ENCODE assay signal across 24 cellular contexts in genomic region chr3:47273564-47273963, GRCh38. TPM values are rescaled to one million over a fixed set of nuclear protein-coding genes. Genes with fewer than 3 reads are reported as not detected.
"Had no signal": no experiment of that assay in that cellular context is flagged by ENCODE, and none has a peak within 500 bp of the region (broad histone marks: within the 10 kb centered on the region; RNA-seq: fewer than 3 reads in every experiment).

No MANE protein-coding gene starts in this region.

- H3K36me3 Mint-ChIP-seq: activated naive CD4-positive, alpha-beta T cell treated with anti-CD3 and anti-CD28 coated beads, Interleukin-2, amount 50 U/mL, for 24 hours; mesothelial cell of epicardium had no signal

- H3K4me1 ChIP-seq: ascending aorta, esophagus muscularis mucosa, prostate gland, tibial artery had no signal

- DNase-seq: activated CD4-positive, alpha-beta T cell treated with anti-CD3 and anti-CD28 coated beads, Interleukin-2, amount 10 ng/mL, durations not matched to agents 7 days and 5 days; activated CD8-positive, alpha-beta memory T cell treated with anti-CD3 and anti-CD28 coated beads, Interleukin-2, amount 50 U/mL, for 48 hours; activated CD8-positive, alpha-beta T cell treated with anti-CD3 and anti-CD28 coated beads, Interleukin-2, amount 10 ng/mL, durations not matched to agents 7 days and 5 days; activated gamma-delta T cell; activated T-cell treated with anti-CD3 and anti-CD28 coated beads, Interleukin-2, amount 50 U/mL, for 48 hours; cerebellar nuclear complex; effector CD4-positive, alpha-beta T cell; glutamatergic neuron; hippocampal formation; nephron progenitor cell; right cardiac atrium; stimulated activated naive CD8-positive, alpha-beta T cell treated with anti-CD3 and anti-CD28 coated beads, Interleukin-15, Interleukin-2, amounts not matched to agents 100 U/mL and 50 U/mL, for 24 hours; substantia nigra; T-helper 1 cell; T-helper 9 cell; tibial artery had no signal

- H3K27ac Mint-ChIP-seq: activated CD4-positive, alpha-beta T cell treated with anti-CD3 and anti-CD28 coated beads, Interleukin-2, amount 10 ng/mL, durations not matched to agents 7 days and 5 days; activated CD8-positive, alpha-beta T cell treated with anti-CD3 and anti-CD28 coated beads, Interleukin-2, amount 10 ng/mL, durations not matched to agents 7 days and 5 days; activated naive CD4-positive, alpha-beta T cell treated with anti-CD3 and anti-CD28 coated beads, Interleukin-2, amount 50 U/mL, for 24 hours; mesothelial cell of epicardium; nephron progenitor cell had no signal

- H3K27me3 ChIP-seq: ascending aorta, esophagus muscularis mucosa, tibial artery had no signal

- H3K36me3 ChIP-seq: prostate gland had no signal

- H3K4me1 Mint-ChIP-seq: activated CD4-positive, alpha-beta T cell treated with anti-CD3 and anti-CD28 coated beads, Interleukin-2, amount 10 ng/mL, durations not matched to agents 7 days and 5 days; activated naive CD4-positive, alpha-beta T cell treated with anti-CD3 and anti-CD28 coated beads, Interleukin-2, amount 50 U/mL, for 24 hours; mesothelial cell of epicardium; nephron progenitor cell had no signal

- H3K27me3 Mint-ChIP-seq: activated CD4-positive, alpha-beta T cell treated with anti-CD3 and anti-CD28 coated beads, Interleukin-2, amount 10 ng/mL, durations not matched to agents 7 days and 5 days; activated naive CD4-positive, alpha-beta T cell treated with anti-CD3 and anti-CD28 coated beads, Interleukin-2, amount 50 U/mL, for 24 hours had no signal

- H3K4me3 Mint-ChIP-seq: activated CD4-positive, alpha-beta T cell treated with anti-CD3 and anti-CD28 coated beads, Interleukin-2, amount 10 ng/mL, durations not matched to agents 7 days and 5 days; activated CD8-positive, alpha-beta T cell treated with anti-CD3 and anti-CD28 coated beads, Interleukin-2, amount 10 ng/mL, durations not matched to agents 7 days and 5 days; activated naive CD4-positive, alpha-beta T cell treated with anti-CD3 and anti-CD28 coated beads, Interleukin-2, amount 50 U/mL, for 24 hours; mesothelial cell of epicardium; nephron progenitor cell had no signal

- H3K4me3 ChIP-seq: ascending aorta, esophagus muscularis mucosa, lung, prostate gland, skin epidermis, tibial artery had no signal

- H3K27ac ChIP-seq: ascending aorta, esophagus muscularis mucosa, prostate gland, skin epidermis, tibial artery had no signal

- H3K9me3 ChIP-seq: ascending aorta, esophagus muscularis mucosa, prostate gland, tibial artery had no signal

- ATAC-seq: activated CD8-positive, alpha-beta T cell treated with anti-CD3 and anti-CD28 coated beads, Interleukin-2, amount 10 ng/mL, durations not matched to agents 7 days and 5 days; right cardiac atrium; stimulated activated naive CD8-positive, alpha-beta T cell treated with anti-CD3 and anti-CD28 coated beads, Interleukin-15, Interleukin-2, amounts not matched to agents 100 U/mL and 50 U/mL, for 24 hours had no signal

- H3K9me3 Mint-ChIP-seq: activated CD4-positive, alpha-beta T cell treated with anti-CD3 and anti-CD28 coated beads, Interleukin-2, amount 10 ng/mL, durations not matched to agents 7 days and 5 days; activated naive CD4-positive, alpha-beta T cell treated with anti-CD3 and anti-CD28 coated beads, Interleukin-2, amount 50 U/mL, for 24 hours; mesothelial cell of epicardium; nephron progenitor cell had no signal

- FAIRE-seq: keratinocyte had no signal

RNA-seq across cellular contexts. Expression of gene KIF9, which starts 9.0 kb away (rescaled TPM):
- total RNA-seq: ascending aorta had no signal
